11 cellular contexts compared by ENCODE assay signal in the genomic region with DNA sequence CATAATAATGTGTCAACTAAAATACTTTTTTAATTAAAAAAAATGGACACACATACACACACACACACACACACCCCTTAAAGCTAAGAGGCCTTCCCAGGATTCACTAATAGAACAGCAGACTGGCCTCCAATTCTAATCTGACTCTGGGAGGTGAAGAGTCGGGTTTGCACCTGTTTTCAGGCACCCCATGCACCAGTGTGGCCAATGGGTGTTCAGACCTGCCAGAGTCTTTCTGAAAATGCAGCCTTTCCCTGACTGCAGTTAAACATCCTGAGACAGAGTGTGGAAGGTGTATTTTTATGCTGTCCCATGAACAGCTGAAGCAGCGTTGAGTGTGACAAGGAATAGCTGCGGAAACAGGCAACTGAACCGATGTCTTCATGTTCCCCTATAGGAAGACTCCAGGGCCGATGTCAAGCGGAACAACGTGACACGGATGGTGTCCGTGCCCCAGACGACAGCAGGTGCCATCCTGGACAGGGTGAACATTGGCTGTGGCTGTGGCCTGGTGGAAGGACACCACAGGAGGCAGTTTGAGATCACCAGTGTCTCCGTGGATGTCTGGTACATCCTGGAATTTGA.
A peak's percentile ranks its signal among the peaks of the same experiment; 100 is the strongest.
DNase-seq lines count a peak whose midpoint lies in the region; ATAC-seq lines count a peak whose summit lies in the region.
"Had no signal": no experiment of that assay in that cellular context is flagged by ENCODE, and none has a peak within 500 bp of the region (broad histone marks: within the 10 kb centered on the region; RNA-seq: fewer than 3 reads in every experiment).

No MANE protein-coding gene starts in this region.

- no peaks in the 10 kb centered on the region for H3K9me3 Mint-ChIP-seq in activated T-cell treated with anti-CD3 and anti-CD28 coated beads, Interleukin-2, amount 50 U/mL, for 4 hours
- no peaks in the 10 kb centered on the region for H3K9me3 Mint-ChIP-seq in activated naive CD8-positive, alpha-beta T cell treated with anti-CD3 and anti-CD28 coated beads for 36 hours
- H3K9me3 Mint-ChIP-seq in stimulated activated effector memory CD8-positive, alpha-beta T cell treated with anti-CD3 and anti-CD28 coated beads, Interleukin-12 subunit alpha, Interleukin-12 subunit beta, amount 100 ng/mL, for 72 hours, result no peaks in the 10 kb centered on the region

- peak overlapping the region; percentile 69 for H3K4me2 ChIP-seq in Karpas-422 (ENCODE audit: low read depth, low read length, poor library complexity, severe bottlenecking)

- DNase-seq in activated T-cell treated with anti-CD3 and anti-CD28 coated beads, Interleukin-2, amount 50 U/mL, for 4 hours, result no peak
- DNase-seq in activated T-cell treated with anti-CD3 and anti-CD28 coated beads, Interleukin-2, amount 50 U/mL, for 1 hour, result no peak
- DNase-seq in Karpas-422 (peak; percentile 27), DMS79 treated with DMSO at 0.1 percent for 48 hours (lab: John Stamatoyannopoulos, UW) (no peak), NCI-H1092 (lab: John Stamatoyannopoulos, UW) (no peak)
- no peak for DNase-seq in activated naive CD8-positive, alpha-beta T cell treated with anti-CD3 and anti-CD28 coated beads for 36 hours
- no peak for DNase-seq in stimulated activated effector memory CD8-positive, alpha-beta T cell treated with anti-CD3 and anti-CD28 coated beads, Interleukin-12 subunit alpha, Interleukin-12 subunit beta, amount 100 ng/mL, for 72 hours (ENCODE audit: low spot score in 2 of 2)
- DNase-seq: ACHN, occipital lobe, testis had no signal

- H4K20me1 ChIP-seq in Karpas-422 (ENCODE audit: insufficient read depth, low read depth, low read length), result no peaks in the 10 kb centered on the region

- peak overlapping the region; percentile 51; the same call in 1 of the 2 replicates for H3K4me3 ChIP-seq in Karpas-422 (ENCODE audit: low read length)
- H3K4me3 ChIP-seq: testis had no signal

- H3K9ac ChIP-seq in Karpas-422 (ENCODE audit: low read length), result peak overlapping the region; percentile 70

- H3K27ac ChIP-seq in Karpas-422 (ENCODE audit: low read length), result peak overlapping the region; percentile 97
- H3K27ac ChIP-seq: testis had no signal

- peak overlapping the region; percentile 97 for H3K27ac Mint-ChIP-seq in activated naive CD8-positive, alpha-beta T cell treated with anti-CD3 and anti-CD28 coated beads for 36 hours
- peak overlapping the region; percentile 96 for H3K27ac Mint-ChIP-seq in stimulated activated effector memory CD8-positive, alpha-beta T cell treated with anti-CD3 and anti-CD28 coated beads, Interleukin-12 subunit alpha, Interleukin-12 subunit beta, amount 100 ng/mL, for 72 hours

- H3K79me2 ChIP-seq in Karpas-422 (ENCODE audit: low read length), result no peaks in the 10 kb centered on the region

- no peaks in the 10 kb centered on the region for H3K27me3 ChIP-seq in Karpas-422 (ENCODE audit: low read length)
- H3K27me3 ChIP-seq: testis had no signal

- no peaks in the 10 kb centered on the region for H3K36me3 Mint-ChIP-seq in activated T-cell treated with anti-CD3 and anti-CD28 coated beads, Interleukin-2, amount 50 U/mL, for 4 hours (ENCODE audit: insufficient read depth)
- peaks cover 2% of the 10 kb centered on the region for H3K36me3 Mint-ChIP-seq in activated naive CD8-positive, alpha-beta T cell treated with anti-CD3 and anti-CD28 coated beads for 36 hours
- H3K36me3 Mint-ChIP-seq in stimulated activated effector memory CD8-positive, alpha-beta T cell treated with anti-CD3 and anti-CD28 coated beads, Interleukin-12 subunit alpha, Interleukin-12 subunit beta, amount 100 ng/mL, for 72 hours, result peaks cover 84% of the 10 kb centered on the region

- H3K4me3 Mint-ChIP-seq in activated T-cell treated with anti-CD3 and anti-CD28 coated beads, Interleukin-2, amount 50 U/mL, for 4 hours, result peak overlapping the region; percentile 80
- peak overlapping the region; percentile 87 for H3K4me3 Mint-ChIP-seq in activated naive CD8-positive, alpha-beta T cell treated with anti-CD3 and anti-CD28 coated beads for 36 hours
- peak overlapping the region; percentile 84 for H3K4me3 Mint-ChIP-seq in stimulated activated effector memory CD8-positive, alpha-beta T cell treated with anti-CD3 and anti-CD28 coated beads, Interleukin-12 subunit alpha, Interleukin-12 subunit beta, amount 100 ng/mL, for 72 hours

- H3K9me2 ChIP-seq in Karpas-422 (replicated peaks; ENCODE audit: insufficient read depth, low read length), result no peaks in the 10 kb centered on the region

- peaks cover 70% of the 10 kb centered on the region for H3K4me1 Mint-ChIP-seq in activated T-cell treated with anti-CD3 and anti-CD28 coated beads, Interleukin-2, amount 50 U/mL, for 4 hours (ENCODE audit: low read depth)
- peaks cover 61% of the 10 kb centered on the region for H3K4me1 Mint-ChIP-seq in activated naive CD8-positive, alpha-beta T cell treated with anti-CD3 and anti-CD28 coated beads for 36 hours
- H3K4me1 Mint-ChIP-seq in stimulated activated effector memory CD8-positive, alpha-beta T cell treated with anti-CD3 and anti-CD28 coated beads, Interleukin-12 subunit alpha, Interleukin-12 subunit beta, amount 100 ng/mL, for 72 hours, result peaks cover 67% of the 10 kb centered on the region

- peaks cover 67% of the 10 kb centered on the region for H3K4me1 ChIP-seq in Karpas-422 (ENCODE audit: low read length)
- H3K4me1 ChIP-seq: testis had no signal

- ATAC-seq in activated T-cell treated with anti-CD3 and anti-CD28 coated beads, Interleukin-2, amount 50 U/mL, for 4 hours, result no peak
- ATAC-seq in stimulated activated effector memory CD8-positive, alpha-beta T cell treated with anti-CD3 and anti-CD28 coated beads, Interleukin-12 subunit alpha, Interleukin-12 subunit beta, amount 100 ng/mL, for 72 hours, result no peak
- no peak for ATAC-seq in GM21526 (IDR thresholded peaks at IDR 0.05; ENCODE audit: low FRiP score, unreplicated experiment)

- no peaks in the 10 kb centered on the region for H3K27me3 Mint-ChIP-seq in activated T-cell treated with anti-CD3 and anti-CD28 coated beads, Interleukin-2, amount 50 U/mL, for 4 hours (ENCODE audit: low read depth)
- no peaks in the 10 kb centered on the region for H3K27me3 Mint-ChIP-seq in activated naive CD8-positive, alpha-beta T cell treated with anti-CD3 and anti-CD28 coated beads for 36 hours

- no peaks in the 10 kb centered on the region for H3K36me3 ChIP-seq in Karpas-422 (ENCODE audit: insufficient read depth, low read length)

- H2AFZ ChIP-seq in Karpas-422 (ENCODE audit: low read length), result no peak overlapping the region

- H3K9me3 ChIP-seq in Karpas-422 (ENCODE audit: low read length), result no peaks in the 10 kb centered on the region
- H3K9me3 ChIP-seq: testis had no signal
